In the genomic region with DNA sequence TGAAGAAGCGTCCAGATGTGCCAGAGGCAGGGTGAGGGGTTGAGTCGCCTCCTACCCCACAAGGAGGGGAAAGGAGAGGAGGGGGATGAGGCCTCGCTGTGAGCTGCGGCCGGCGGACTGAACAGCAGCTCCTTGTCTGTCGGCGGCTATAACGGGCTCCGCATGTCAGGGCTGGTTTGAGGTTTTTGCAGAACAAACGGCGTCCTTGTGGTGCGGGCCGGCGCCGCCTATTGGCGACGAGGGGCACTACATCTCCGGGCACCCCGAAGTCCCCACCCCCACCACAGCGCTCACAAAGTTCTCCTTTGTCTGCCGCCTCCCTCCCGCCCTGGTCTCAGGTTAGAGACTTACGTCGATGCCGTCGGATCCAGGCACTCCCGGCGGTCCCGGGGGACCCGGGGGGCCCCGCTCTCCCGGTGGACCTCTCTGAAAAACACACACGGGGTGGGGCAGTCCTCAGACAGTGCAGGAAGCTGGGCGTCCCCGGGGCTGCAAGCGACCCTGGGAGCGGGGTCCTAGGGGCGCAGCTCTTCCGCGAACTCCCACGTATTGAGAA, we compare ENCODE assay signal across 8 cellular contexts. TPM values are rescaled to one million over a fixed set of nuclear protein-coding genes. Genes with fewer than 3 reads are reported as not detected.
DNase-seq lines count a peak whose midpoint lies in the region; ATAC-seq and TF ChIP-seq lines count a peak whose summit lies in the region.

No MANE protein-coding gene starts in this region.

- H3K36me3 ChIP-seq in breast epithelium = no peaks in the 10 kb centered on the region
- no peaks in the 10 kb centered on the region for H3K36me3 ChIP-seq in skeletal muscle satellite cell (ENCODE audit: insufficient read depth, low read length)

- TF ChIP-seq CTCF in WI38 (IDR thresholded peaks at IDR 0.05; ENCODE audit: low read depth, low read length) (peak; percentile 92), breast epithelium (IDR thresholded peaks at IDR 0.05) (peak; percentile 83 to 94 (median 86))

- H3K4me1 ChIP-seq in breast epithelium = peaks cover 5 to 13% of the 10 kb centered on the region in 2 donors
- H3K4me1 ChIP-seq in skeletal muscle satellite cell (ENCODE audit: control insufficient read depth, insufficient read depth, low read length) = peaks cover 31% of the 10 kb centered on the region

- intact Hi-C loops in breast epithelium (cut with DNase I; ENCODE audit: low total_unique reads) = no loop called here

- H3K27ac ChIP-seq in breast epithelium = peak overlapping the region; percentile 25 to 54

- peak overlapping the region; percentile 76 for H3K4me2 ChIP-seq in skeletal muscle satellite cell (ENCODE audit: low read length)

- peaks cover 6 to 8% of the 10 kb centered on the region in 2 donors for H3K27me3 ChIP-seq in breast epithelium
- peaks cover 35% of the 10 kb centered on the region for H3K27me3 ChIP-seq in skeletal muscle satellite cell (ENCODE audit: control insufficient read depth, insufficient read depth, low read length)

- H3K9me3 ChIP-seq in breast epithelium = no peaks in the 10 kb centered on the region
- H3K9me3 ChIP-seq in skeletal muscle satellite cell (replicated peaks; ENCODE audit: low read length) = no peaks in the 10 kb centered on the region

- H3K9ac ChIP-seq in skeletal muscle satellite cell (ENCODE audit: low read depth, low read length) = peak overlapping the region; percentile 37

- H3K4me3 ChIP-seq in WI38 (ENCODE audit: low read depth, low read length) = peak overlapping the region; percentile 29; the same call in 1 of the 2 replicates
- peak overlapping the region; percentile 36 to 74 (median 56) for H3K4me3 ChIP-seq in breast epithelium
- peak overlapping the region; percentile 56 for H3K4me3 ChIP-seq in skeletal muscle satellite cell (ENCODE audit: low read length)

- peak; percentile 84 for DNase-seq in DMS153 (lab: John Stamatoyannopoulos, UW)
- DNase-seq in HCEC 1CT = peak; percentile 72
- peak; percentile 68 for DNase-seq in NCI-H2081 treated with DMSO at 0.1 percent for 48 hours (lab: John Stamatoyannopoulos, UW)
- peak; percentile 79 to 88 for DNase-seq in breast epithelium (ENCODE audit: low spot score in 2 of 2)
- DNase-seq in iPS-NIHi11 (ENCODE audit: low spot score) = peak; percentile 87

- TF ChIP-seq POLR2A in breast epithelium (IDR thresholded peaks at IDR 0.05) = no peak

- ATAC-seq in HG03469 (IDR thresholded peaks at IDR 0.05; ENCODE audit: unreplicated experiment) = no peak

RNA-seq across cellular contexts. Expression of a gene that starts 1.8 kb away (rescaled TPM):
- 10 to 100 TPM in 2 of 3 donors, 1 to 10 TPM in 1; 1.4 to 22.0 (median 11.4) TPM for total RNA-seq in breast epithelium
- total RNA-seq in skeletal muscle satellite cell (2012; rRNA removed) = 0.25 TPM in 1 of 2 replicates, not detected in the other

RNA-seq across cellular contexts. Expression of a gene that starts 57.3 kb away (rescaled TPM):
- total RNA-seq in breast epithelium = 10 to 100 TPM; 34.4 to 48.3 (median 43.6) TPM
- total RNA-seq in skeletal muscle satellite cell (2012; rRNA removed) = 66.2 and 66.6 TPM in 2 replicates

RNA-seq across cellular contexts. Expression of a gene that starts 58.2 kb away (rescaled TPM):
- 10 to 100 TPM; 27.2 to 64.2 (median 33.1) TPM for total RNA-seq in breast epithelium
- total RNA-seq in skeletal muscle satellite cell (2012; rRNA removed) = 30.9 and 31.0 TPM in 2 replicates
